In the genomic region with DNA sequence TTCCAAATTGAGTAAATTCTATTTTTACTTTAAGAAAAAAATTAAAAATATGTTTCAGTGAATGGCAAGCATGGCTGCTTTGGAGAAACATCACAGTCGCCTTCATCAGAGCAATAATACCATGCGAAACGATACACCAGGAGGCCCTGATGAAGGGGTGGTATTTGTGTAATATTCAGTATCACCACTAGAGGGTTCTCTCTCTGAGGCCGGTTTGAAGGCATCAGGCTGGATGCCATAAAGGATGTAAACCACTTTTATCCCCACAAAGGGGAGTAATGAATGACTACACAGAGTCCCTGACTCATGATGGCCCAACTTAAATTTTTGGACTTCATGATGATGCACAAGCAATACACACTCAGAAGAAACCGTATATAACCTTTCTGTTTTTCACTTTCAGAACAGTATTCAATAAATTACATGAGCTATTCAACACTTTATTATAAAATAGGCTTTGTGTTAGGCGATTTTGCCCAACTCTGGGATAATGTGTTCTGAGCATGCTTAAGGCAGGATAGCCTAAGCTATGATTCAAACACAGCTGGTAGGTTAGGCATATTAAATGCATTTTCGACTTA, we compare ENCODE assay signal across 9 cellular contexts.
DNase-seq lines count a peak whose midpoint lies in the region; ATAC-seq, FAIRE-seq and TF ChIP-seq lines count a peak whose summit lies in the region.
"Had no signal": no experiment of that assay in that cellular context is flagged by ENCODE, and none has a peak within 500 bp of the region (broad histone marks: within the 10 kb centered on the region; RNA-seq: fewer than 3 reads in every experiment).

No MANE protein-coding gene starts in this region.

- no peaks in the 10 kb centered on the region for H3K9me1 ChIP-seq in endothelial cell of umbilical vein (replicated peaks; ENCODE audit: control insufficient read depth, extremely low read depth, insufficient read depth, low read length)

- peak; percentile 78 for ATAC-seq in mucosa of descending colon

- H4K20me1 ChIP-seq in GM23248 (ENCODE audit: insufficient read depth) (no peaks in the 10 kb centered on the region), KMS-11 (ENCODE audit: insufficient read depth) (no peaks in the 10 kb centered on the region), PC-9 (ENCODE audit: insufficient read depth) (no peaks in the 10 kb centered on the region), endothelial cell of umbilical vein (replicated peaks; ENCODE audit: control insufficient read depth, extremely low read depth, insufficient read depth, low read length) (no peaks in the 10 kb centered on the region)

- H3K4me3 Mint-ChIP-seq in activated CD4-positive, alpha-beta T cell treated with anti-CD3 and anti-CD28 coated beads, Interleukin-2, amount 10 ng/mL, durations not matched to agents 7 days and 5 days = no peak overlapping the region
- no peak overlapping the region for H3K4me3 Mint-ChIP-seq in activated CD4-positive, alpha-beta memory T cell treated with anti-CD3 and anti-CD28 coated beads for 36 hours

- H3K36me3 ChIP-seq in GM23248 (ENCODE audit: low read depth) (no peaks in the 10 kb centered on the region), KMS-11 (ENCODE audit: insufficient read depth) (no peaks in the 10 kb centered on the region), PC-9 (ENCODE audit: low read depth) (no peaks in the 10 kb centered on the region), endothelial cell of umbilical vein (ENCODE audit: control insufficient read depth in 2 of 2, extremely low read depth in 1 of 2, insufficient read depth in 2 of 2, low read length in 2 of 2) (no peaks in the 10 kb centered on the region), mucosa of descending colon (ENCODE audit: low read depth) (no peaks in the 10 kb centered on the region)

- no peak for TF ChIP-seq POLR2A in endothelial cell of umbilical vein (IDR thresholded peaks at IDR 0.05; ENCODE audit: low read depth, low read length)

- no peak overlapping the region for H3K4me3 ChIP-seq in GM23248
- no peak overlapping the region for H3K4me3 ChIP-seq in KMS-11 (IDR thresholded peaks at IDR 0.05; ENCODE audit: insufficient read depth, low read depth, low read length)
- no peak overlapping the region for H3K4me3 ChIP-seq in PC-9
- no peak overlapping the region for H3K4me3 ChIP-seq in endothelial cell of umbilical vein (replicated peaks in 1 of 3; ENCODE audit: insufficient read depth in 1 of 3, low read depth in 1 of 3, low read length in 3 of 3)
- H3K4me3 ChIP-seq in mucosa of descending colon = no peak overlapping the region

- no peak overlapping the region for H2AFZ ChIP-seq in GM23248
- H2AFZ ChIP-seq in KMS-11 (ENCODE audit: low read depth) = no peak overlapping the region
- H2AFZ ChIP-seq in PC-9 = no peak overlapping the region
- H2AFZ ChIP-seq in endothelial cell of umbilical vein (ENCODE audit: low read depth, low read length) = no peak overlapping the region

- intact Hi-C loops in PC-9 (cut with micrococcal nuclease; ENCODE audit: unreplicated experiment) (no loop called here), endothelial cell of umbilical vein (cut with micrococcal nuclease) (loop anchor here (1.0 kb wide), 3 partner anchors 280 to 422 kb away; no protein-coding TSS in a partner anchor), mucosa of descending colon (cut with DNase I, micrococcal nuclease) (no loop called here)
- intact Hi-C loops in activated CD4-positive, alpha-beta memory T cell treated with anti-CD3 and anti-CD28 coated beads for 36 hours (cut with micrococcal nuclease) = no loop called here

- no peaks in the 10 kb centered on the region for H3K4me1 ChIP-seq in GM23248 (ENCODE audit: insufficient read depth)
- no peaks in the 10 kb centered on the region for H3K4me1 ChIP-seq in KMS-11 (ENCODE audit: low read depth, poor library complexity, severe bottlenecking)
- no peaks in the 10 kb centered on the region for H3K4me1 ChIP-seq in PC-9 (replicated peaks; ENCODE audit: insufficient read depth)
- no peaks in the 10 kb centered on the region for H3K4me1 ChIP-seq in endothelial cell of umbilical vein (ENCODE audit: control insufficient read depth, extremely low read depth, insufficient read depth, low read length)
- no peaks in the 10 kb centered on the region for H3K4me1 ChIP-seq in mucosa of descending colon (ENCODE audit: low read depth)

- no peak overlapping the region for H3K27ac Mint-ChIP-seq in activated CD4-positive, alpha-beta T cell treated with anti-CD3 and anti-CD28 coated beads, Interleukin-2, amount 10 ng/mL, durations not matched to agents 7 days and 5 days
- H3K27ac Mint-ChIP-seq in activated CD4-positive, alpha-beta memory T cell treated with anti-CD3 and anti-CD28 coated beads for 36 hours = no peak overlapping the region

- peak; percentile 6 for DNase-seq in activated CD4-positive, alpha-beta T cell treated with anti-CD3 and anti-CD28 coated beads, Interleukin-2, amount 10 ng/mL, durations not matched to agents 7 days and 5 days
- no peak for DNase-seq in activated CD4-positive, alpha-beta T cell treated with anti-CD3 and anti-CD28 coated beads for 4 hours
- DNase-seq in GM23248 (peak; percentile 88), PC-9 (peak; percentile 7 to 40), endothelial cell of umbilical vein (ENCODE audit: low read depth, low spot score) (peak; percentile 69), mucosa of descending colon (peak in 1 of 3 donors; percentile 12)
- DNase-seq in activated CD4-positive, alpha-beta memory T cell treated with anti-CD3 and anti-CD28 coated beads for 36 hours = no peak

- no peaks in the 10 kb centered on the region for H3K4me1 Mint-ChIP-seq in activated CD4-positive, alpha-beta T cell treated with anti-CD3 and anti-CD28 coated beads, Interleukin-2, amount 10 ng/mL, durations not matched to agents 7 days and 5 days
- no peaks in the 10 kb centered on the region for H3K4me1 Mint-ChIP-seq in activated CD4-positive, alpha-beta memory T cell treated with anti-CD3 and anti-CD28 coated beads for 36 hours (ENCODE audit: low read depth)

- H3K36me3 Mint-ChIP-seq in activated CD4-positive, alpha-beta T cell treated with anti-CD3 and anti-CD28 coated beads, Interleukin-2, amount 10 ng/mL, durations not matched to agents 7 days and 5 days (ENCODE audit: low read depth) = no peaks in the 10 kb centered on the region
- no peaks in the 10 kb centered on the region for H3K36me3 Mint-ChIP-seq in activated CD4-positive, alpha-beta memory T cell treated with anti-CD3 and anti-CD28 coated beads for 36 hours

- no peaks in the 10 kb centered on the region for H3K9me3 Mint-ChIP-seq in activated CD4-positive, alpha-beta T cell treated with anti-CD3 and anti-CD28 coated beads, Interleukin-2, amount 10 ng/mL, durations not matched to agents 7 days and 5 days
- no peaks in the 10 kb centered on the region for H3K9me3 Mint-ChIP-seq in activated CD4-positive, alpha-beta memory T cell treated with anti-CD3 and anti-CD28 coated beads for 36 hours

- no peak for FAIRE-seq in endothelial cell of umbilical vein (lab: Jason Lieb, UNC)
- FAIRE-seq: endometrium had no signal

- H3K27ac ChIP-seq in GM23248 (0 out of 2 replicates have a peak overlapping the region, but pooled peaks have one; percentile 9), KMS-11 (no peak overlapping the region), PC-9 (no peak overlapping the region), endothelial cell of umbilical vein (ENCODE audit: insufficient read depth, low read depth, low read length) (no peak overlapping the region)

- peak overlapping the region; percentile 2 for H3K4me2 ChIP-seq in GM23248 (ENCODE audit: unreplicated experiment)
- no peak overlapping the region for H3K4me2 ChIP-seq in KMS-11
- H3K4me2 ChIP-seq in PC-9 = no peak overlapping the region
- no peak overlapping the region for H3K4me2 ChIP-seq in endothelial cell of umbilical vein (ENCODE audit: insufficient read depth, low read length)

- H3F3A ChIP-seq in GM23248 (ENCODE audit: insufficient read depth) = no peaks in the 10 kb centered on the region
- no peaks in the 10 kb centered on the region for H3F3A ChIP-seq in PC-9 (ENCODE audit: insufficient read depth, low read depth)

- H3K79me2 ChIP-seq in GM23248 (ENCODE audit: insufficient read depth) (no peaks in the 10 kb centered on the region), KMS-11 (ENCODE audit: insufficient read depth, low read depth) (no peaks in the 10 kb centered on the region), PC-9 (ENCODE audit: low read depth) (no peaks in the 10 kb centered on the region), endothelial cell of umbilical vein (ENCODE audit: control insufficient read depth, insufficient read depth, low read length) (no peaks in the 10 kb centered on the region)

- in situ Hi-C loops in GM23248 (cut with MboI) = no loop called here

- no peak overlapping the region for H3K9ac ChIP-seq in GM23248
- H3K9ac ChIP-seq in KMS-11 = no peak overlapping the region
- no peak overlapping the region for H3K9ac ChIP-seq in endothelial cell of umbilical vein (replicated peaks; ENCODE audit: extremely low read depth, insufficient read depth, low read length)

- CTCF ChIA-PET in activated CD4-positive, alpha-beta T cell treated with anti-CD3 and anti-CD28 coated beads, Interleukin-2, amount 10 ng/mL, durations not matched to agents 7 days and 5 days (lab: Charles Lee) = no interaction called here
- CTCF ChIA-PET in PC-9 (lab: Charles Lee) = no interaction called here
- CTCF ChIA-PET in endothelial cell of umbilical vein (lab: Charles Lee) = interaction anchor here (0.6 to 4.8 kb wide), 30 partner anchors 10 to 422 kb away, joined by 3 to 58 read pairs (median 4); partner anchors contain the start of gene PDE1C
- CTCF ChIA-PET in activated CD4-positive, alpha-beta memory T cell treated with anti-CD3 and anti-CD28 coated beads for 36 hours (lab: Charles Lee) = interaction anchor here (1.5 kb wide), 1 partner anchor 10 kb away, joined by 3 read pairs; no protein-coding TSS in a partner anchor

- TF ChIP-seq CTCF in KMS-11 (conservative IDR thresholded peaks at IDR 0.05; ENCODE audit: low read depth, low read length) = peak; percentile 81
- peak; percentile 92 for TF ChIP-seq CTCF in PC-9 (conservative IDR thresholded peaks at IDR 0.05)
- peak; percentile 68 to 70 for TF ChIP-seq CTCF in endothelial cell of umbilical vein (IDR thresholded peaks at IDR 0.05; ENCODE audit: extremely low read depth in 1 of 2, insufficient read depth in 1 of 2, low read depth in 1 of 2, low read length in 2 of 2)
- peak; percentile 55 for TF ChIP-seq CTCF in mucosa of descending colon (IDR thresholded peaks at IDR 0.05)

- WGBS in GM23248 (ENCODE audit: low coverage in 1 of 2, low lambda C conversion rate in 2 of 2, missing lambda C conversion rate in 2 of 2), 2 experiments = 15 to 16% methylated on average over 7 of the region's 7 CpGs

- no peaks in the 10 kb centered on the region for H3K27me3 ChIP-seq in GM23248 (replicated peaks; ENCODE audit: insufficient read depth)
- H3K27me3 ChIP-seq in KMS-11 (ENCODE audit: insufficient read depth, low read depth) = no peaks in the 10 kb centered on the region
- H3K27me3 ChIP-seq in PC-9 (ENCODE audit: insufficient read depth, low read depth) = no peaks in the 10 kb centered on the region
- H3K27me3 ChIP-seq in endothelial cell of umbilical vein (ENCODE audit: control insufficient read depth in 2 of 2, insufficient read depth in 2 of 2, low read length in 2 of 2) = no peaks in the 10 kb centered on the region

- no peaks in the 10 kb centered on the region for H3K27me3 Mint-ChIP-seq in activated CD4-positive, alpha-beta T cell treated with anti-CD3 and anti-CD28 coated beads, Interleukin-2, amount 10 ng/mL, durations not matched to agents 7 days and 5 days
- H3K27me3 Mint-ChIP-seq in activated CD4-positive, alpha-beta memory T cell treated with anti-CD3 and anti-CD28 coated beads for 36 hours = no peaks in the 10 kb centered on the region

- H3K9me3 ChIP-seq in GM23248 (ENCODE audit: low read depth) = no peaks in the 10 kb centered on the region
- H3K9me3 ChIP-seq in PC-9 (ENCODE audit: insufficient read depth, low read depth) = no peaks in the 10 kb centered on the region
- H3K9me3 ChIP-seq in endothelial cell of umbilical vein (replicated peaks; ENCODE audit: control insufficient read depth, insufficient read depth, low read length) = no peaks in the 10 kb centered on the region
- no peaks in the 10 kb centered on the region for H3K9me3 ChIP-seq in mucosa of descending colon

- POLR2A ChIA-PET in activated CD4-positive, alpha-beta T cell treated with anti-CD3 and anti-CD28 coated beads, Interleukin-2, amount 10 ng/mL, durations not matched to agents 7 days and 5 days (lab: Charles Lee) = no interaction called here
- POLR2A ChIA-PET in PC-9 (lab: Charles Lee; ENCODE audit: unreplicated experiment) (no interaction called here), endothelial cell of umbilical vein (lab: Charles Lee) (no interaction called here)
- POLR2A ChIA-PET in activated CD4-positive, alpha-beta memory T cell treated with anti-CD3 and anti-CD28 coated beads for 36 hours (lab: Charles Lee) = no interaction called here

- dilution Hi-C loops in endothelial cell of umbilical vein (cut with MboI; ENCODE audit: extremely low pct_ligation_motif_present, low sequenced_read_pairs) = no loop called here

- no TSS peak for BruUV-seq in PC-9 (replicated peaks; lab: Mats Ljungman, UMichigan)
- no TSS peak for BruUV-seq in endothelial cell of umbilical vein (replicated peaks; lab: Mats Ljungman, UMichigan)

- H3K9me2 ChIP-seq in GM23248 (ENCODE audit: insufficient read depth) (no peaks in the 10 kb centered on the region), PC-9 (ENCODE audit: insufficient read depth) (no peaks in the 10 kb centered on the region)

Comparison
In these comparisons a context has a peak if more than half of its experiments do, and no peak if none do; other contexts are left out.
1. DNase-seq: peak in activated CD4-positive, alpha-beta T cell treated with anti-CD3 and anti-CD28 coated beads, Interleukin-2, amount 10 ng/mL, durations not matched to agents 7 days and 5 days (single experiment), GM23248 (single experiment), PC-9 (2 of 2) and endothelial cell of umbilical vein (single experiment); none in activated CD4-positive, alpha-beta T cell treated with anti-CD3 and anti-CD28 coated beads for 4 hours (0 of 2) and activated CD4-positive, alpha-beta memory T cell treated with anti-CD3 and anti-CD28 coated beads for 36 hours (single experiment).
2. CTCF ChIA-PET loops: an anchor here in endothelial cell of umbilical vein (0.6 to 4.8 kb wide) and activated CD4-positive, alpha-beta memory T cell treated with anti-CD3 and anti-CD28 coated beads for 36 hours (1.5 kb wide); none called in activated CD4-positive, alpha-beta T cell treated with anti-CD3 and anti-CD28 coated beads, Interleukin-2, amount 10 ng/mL, durations not matched to agents 7 days and 5 days and PC-9.
3. Peak in every context shown above with its lines, with median percentiles within 50 percentile points of each other: CTCF ChIP-seq.